In the genomic region with DNA sequence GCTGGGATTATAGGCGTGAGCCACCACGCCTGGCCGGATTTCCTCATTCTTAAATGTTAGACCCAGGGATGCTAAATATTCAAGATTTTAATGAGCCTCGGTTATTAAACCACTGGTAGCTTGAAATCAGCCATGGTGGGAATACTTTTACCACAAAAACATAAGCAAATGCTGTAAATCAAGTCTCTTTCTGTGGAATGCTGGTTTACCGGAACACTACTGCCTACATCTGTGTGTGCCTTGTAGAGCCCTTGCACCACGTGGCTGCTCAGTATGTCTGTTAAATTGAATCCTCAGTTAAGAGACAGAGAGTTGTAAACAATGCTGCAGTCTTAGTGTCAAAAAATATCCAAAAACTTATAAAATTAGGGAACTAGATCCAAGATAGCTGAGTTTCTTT, we compare ENCODE assay signal across 20 cellular contexts. TPM values are rescaled to one million over a fixed set of nuclear protein-coding genes. Genes with fewer than 3 reads are reported as not detected.
A peak's percentile ranks its signal among the peaks of the same experiment; 100 is the strongest.
DNase-seq lines count a peak whose midpoint lies in the region; ATAC-seq and TF ChIP-seq lines count a peak whose summit lies in the region.
"Had no signal": no experiment of that assay in that cellular context is flagged by ENCODE, and none has a peak within 500 bp of the region (broad histone marks: within the 10 kb centered on the region; RNA-seq: fewer than 3 reads in every experiment).

No MANE protein-coding gene starts in this region.

- H3K4me1 ChIP-seq in IMR-90 (ENCODE audit: control insufficient read depth, insufficient read depth, low read length): peaks cover 14% of the 10 kb centered on the region
- peaks cover 10 to 15% of the 10 kb centered on the region in 2 donors for H3K4me1 ChIP-seq in neuronal stem cell (ENCODE audit: control insufficient read depth in 2 of 2, insufficient read depth in 1 of 2, low read depth in 1 of 2, low read length in 2 of 2)
- no peaks in the 10 kb centered on the region for H3K4me1 ChIP-seq in uterus
- H3K4me1 ChIP-seq: SJCRH30 had no signal

- H3K4me3 Mint-ChIP-seq in activated naive CD4-positive, alpha-beta T cell treated with anti-CD3 and anti-CD28 coated beads for 36 hours: no peak overlapping the region
- H3K4me3 Mint-ChIP-seq: HFFc6 had no signal

- no peaks in the 10 kb centered on the region for H3K36me3 Mint-ChIP-seq in activated naive CD4-positive, alpha-beta T cell treated with anti-CD3 and anti-CD28 coated beads for 36 hours (ENCODE audit: low read depth)

- H3K23ac ChIP-seq in IMR-90 (ENCODE audit: low read depth, low read length) (no peak overlapping the region), neuronal stem cell (ENCODE audit: low read depth, low read length, poor library complexity) (no peak overlapping the region)

- no TSS peak for BruUV-seq in IMR-90 (replicated peaks; lab: Mats Ljungman, UMichigan)

- no peak overlapping the region for H2BK15ac ChIP-seq in IMR-90 (ENCODE audit: low read depth, low read length)
- no peak overlapping the region for H2BK15ac ChIP-seq in neuronal stem cell (ENCODE audit: low read length)

- H4K8ac ChIP-seq in IMR-90 (ENCODE audit: low read depth in 2 of 2, low read length in 2 of 2) (no peak overlapping the region), neuronal stem cell (ENCODE audit: low read depth, low read length) (no peak overlapping the region)

- H4K91ac ChIP-seq in IMR-90 (ENCODE audit: insufficient read depth, low read depth, low read length) (no peak overlapping the region), neuronal stem cell (ENCODE audit: low read depth, low read length, poor library complexity) (no peak overlapping the region)

- H3K18ac ChIP-seq in IMR-90 (ENCODE audit: low read depth, low read length) (no peak overlapping the region), neuronal stem cell (ENCODE audit: low read length) (no peak overlapping the region)

- CTCF ChIA-PET in IMR-90 (lab: Yijun Ruan, JAX): interaction anchor here (0.6 to 1.1 kb wide), 2 partner anchors 88 to 102 kb away, joined by 4 to 7 read pairs; no protein-coding TSS in a partner anchor
- CTCF ChIA-PET in activated naive CD4-positive, alpha-beta T cell treated with anti-CD3 and anti-CD28 coated beads for 36 hours (lab: Charles Lee): no interaction called here

- H2BK120ac ChIP-seq in IMR-90 (ENCODE audit: low read depth, low read length): no peak overlapping the region
- H2BK120ac ChIP-seq in neuronal stem cell (ENCODE audit: low read depth, low read length): no peak overlapping the region

- intact Hi-C loops in IMR-90 (cut with micrococcal nuclease): no loop called here
- intact Hi-C loops in uterus (cut with DNase I; ENCODE audit: low total_unique reads): no loop called here
- intact Hi-C loops in activated naive CD4-positive, alpha-beta T cell treated with anti-CD3 and anti-CD28 coated beads for 36 hours (cut with micrococcal nuclease): no loop called here

- H3K4me3 ChIP-seq in IMR-90 (ENCODE audit: insufficient read depth, low read depth, low read length) (no peak overlapping the region), fibroblast of villous mesenchyme (ENCODE audit: low read depth, low read length) (no peak overlapping the region), neuronal stem cell (ENCODE audit: low read length in 2 of 2) (no peak overlapping the region), uterus (no peak overlapping the region)
- H3K4me3 ChIP-seq: MG63, PC-9, SJCRH30 had no signal

- ATAC-seq in IMR-90 (ENCODE audit: low read depth): peak; percentile 46

- no peak overlapping the region for H3K9ac ChIP-seq in IMR-90 (ENCODE audit: low read depth, low read length)
- no peak overlapping the region for H3K9ac ChIP-seq in neuronal stem cell (ENCODE audit: low read depth, low read length, poor library complexity)

- H3K14ac ChIP-seq in IMR-90 (replicated peaks; ENCODE audit: low read depth, low read length) (no peak overlapping the region), neuronal stem cell (ENCODE audit: low read length) (no peak overlapping the region)

- H2AFZ ChIP-seq in IMR-90 (replicated peaks; ENCODE audit: low read length, poor library complexity): no peak overlapping the region
- peak overlapping the region; percentile 77 for H2AFZ ChIP-seq in neuronal stem cell (ENCODE audit: low read length)
- H2AFZ ChIP-seq: PC-9 had no signal

- H3K4ac ChIP-seq in IMR-90 (ENCODE audit: low read depth, low read length): no peak overlapping the region
- H3K4ac ChIP-seq in neuronal stem cell (ENCODE audit: low read length): no peak overlapping the region

- TF ChIP-seq CTCF in IMR-90 (conservative IDR thresholded peaks at IDR 0.05; ENCODE audit: low read depth, low read length) (no peak), fibroblast of villous mesenchyme (IDR thresholded peaks at IDR 0.05; ENCODE audit: insufficient read depth, low read depth, low read length) (no peak), uterus (IDR thresholded peaks at IDR 0.05) (no peak)

- H3K27ac ChIP-seq in IMR-90 (ENCODE audit: insufficient read depth, low read length) (no peak overlapping the region), neuronal stem cell (replicated peaks; ENCODE audit: low read length) (no peak overlapping the region), uterus (peak overlapping the region; percentile 53 to 59)
- H3K27ac ChIP-seq: C4-2B, PC-9, SJCRH30 had no signal

- no peak overlapping the region for H2BK12ac ChIP-seq in neuronal stem cell (ENCODE audit: low read length)

- TF ChIP-seq POLR2A in IMR-90 (IDR thresholded peaks at IDR 0.05; ENCODE audit: low read depth, low read length) (no peak), uterus (IDR thresholded peaks at IDR 0.05) (no peak)

- no peaks in the 10 kb centered on the region for H3K4me1 Mint-ChIP-seq in activated naive CD4-positive, alpha-beta T cell treated with anti-CD3 and anti-CD28 coated beads for 36 hours (ENCODE audit: low read depth)

- H2AK5ac ChIP-seq in IMR-90 (ENCODE audit: low read depth, low read length): no peak overlapping the region
- no peak overlapping the region for H2AK5ac ChIP-seq in neuronal stem cell (ENCODE audit: low read depth, low read length)

- dilution Hi-C loops in IMR-90 (cut with HindIII; ENCODE audit: low sequenced_read_pairs, unreplicated experiment): no loop called here

- H2BK5ac ChIP-seq in IMR-90 (ENCODE audit: low read depth, low read length, poor library complexity, severe bottlenecking) (no peak overlapping the region), neuronal stem cell (ENCODE audit: low read length) (no peak overlapping the region)

- H3K79me1 ChIP-seq in IMR-90 (ENCODE audit: low read depth in 1 of 2, low read length in 2 of 2) (no peaks in the 10 kb centered on the region), neuronal stem cell (ENCODE audit: low read depth, low read length) (no peaks in the 10 kb centered on the region)

- H4K5ac ChIP-seq in IMR-90 (ENCODE audit: low read depth, low read length): no peak overlapping the region

- 100% methylated on average over 1 of the region's 6 CpGs; no CpG with 5 or more reads in 1 of the 2 experiments for WGBS in IMR-90 (ENCODE audit: extremely low coverage in 2 of 2, insufficient read length in 1 of 2), 2 experiments
- WGBS in neuronal stem cell (ENCODE audit: extremely low coverage in 2 of 2, insufficient read length in 2 of 2, insufficient replicate concordance in 1 of 2), 2 donors: no CpG with 5 or more reads among the region's 6 CpGs

- no peak overlapping the region for H3K56ac ChIP-seq in IMR-90 (ENCODE audit: extremely low read depth, insufficient read depth, low read length)

- no peak overlapping the region for H2AK9ac ChIP-seq in IMR-90 (replicated peaks; ENCODE audit: low read depth, low read length, poor library complexity)

- in situ Hi-C loops in IMR-90 (cut with MboI; ENCODE audit: low sequenced_read_pairs): no loop called here

- H3K36me3 ChIP-seq in IMR-90 (ENCODE audit: control insufficient read depth, insufficient read depth, low read length): no peaks in the 10 kb centered on the region
- H3K36me3 ChIP-seq in neuronal stem cell (replicated peaks in 1 of 2; ENCODE audit: control insufficient read depth in 2 of 2, insufficient read depth in 2 of 2, low read length in 2 of 2): no peaks in the 10 kb centered on the region
- no peaks in the 10 kb centered on the region for H3K36me3 ChIP-seq in uterus
- H3K36me3 ChIP-seq: MG63, SJCRH30 had no signal

- no peaks in the 10 kb centered on the region for H3K9me3 Mint-ChIP-seq in activated naive CD4-positive, alpha-beta T cell treated with anti-CD3 and anti-CD28 coated beads for 36 hours

- H3K4me2 ChIP-seq in IMR-90 (ENCODE audit: low read depth, low read length) (no peak overlapping the region), neuronal stem cell (ENCODE audit: insufficient read depth, low read length, poor library complexity, severe bottlenecking) (no peak overlapping the region)
- H3K4me2 ChIP-seq: PC-9 had no signal

- H3K27me3 ChIP-seq in IMR-90 (ENCODE audit: control insufficient read depth, insufficient read depth, low read length) (no peaks in the 10 kb centered on the region), neuronal stem cell (ENCODE audit: control insufficient read depth in 3 of 3, insufficient read depth in 3 of 3, low read depth in 1 of 3, low read length in 3 of 3) (no peaks in the 10 kb centered on the region), uterus (no peaks in the 10 kb centered on the region)
- H3K27me3 ChIP-seq: MG63, SJCRH30 had no signal

- H3K9me1 ChIP-seq in IMR-90 (ENCODE audit: insufficient read depth, low read length): no peaks in the 10 kb centered on the region

- no peak for TF ChIP-seq RAD21 in IMR-90 (IDR thresholded peaks at IDR 0.05; ENCODE audit: low read length)

- no peaks in the 10 kb centered on the region for H4K20me1 ChIP-seq in IMR-90 (ENCODE audit: insufficient read depth, low read length)

- H3K9me3 ChIP-seq in IMR-90 (ENCODE audit: control insufficient read depth, insufficient read depth, low read length) (no peaks in the 10 kb centered on the region), neuronal stem cell (replicated peaks in 1 of 2; ENCODE audit: control insufficient read depth in 2 of 2, insufficient read depth in 1 of 2, low read depth in 1 of 2, low read length in 2 of 2) (no peaks in the 10 kb centered on the region), uterus (no peaks in the 10 kb centered on the region)

- peak; percentile 17 for DNase-seq in IMR-90
- peak; percentile 98 for DNase-seq in fibroblast of villous mesenchyme (ENCODE audit: low read depth)
- no peak for DNase-seq in neuronal stem cell (ENCODE audit: low spot score)
- no peak for DNase-seq in uterus
- no peak for DNase-seq in SHP77 (lab: John Stamatoyannopoulos, UW)
- no peak for DNase-seq in activated naive CD4-positive, alpha-beta T cell treated with anti-CD3 and anti-CD28 coated beads for 36 hours
- DNase-seq in GM19240 (ENCODE audit: insufficient read length, low spot score): no peak
- DNase-seq: AML-193, DMS79, HFFc6, Kasumi-1, MG63, NCI-H1048, NCI-H1436, NCI-H1930, NCI-H345, NCI-H524 treated with DMSO at 0.1 percent for 48 hours, PC-9 had no signal

- no peak overlapping the region for H3K27ac Mint-ChIP-seq in activated naive CD4-positive, alpha-beta T cell treated with anti-CD3 and anti-CD28 coated beads for 36 hours
- H3K27ac Mint-ChIP-seq: HFFc6 had no signal

- H3K27me3 Mint-ChIP-seq in activated naive CD4-positive, alpha-beta T cell treated with anti-CD3 and anti-CD28 coated beads for 36 hours (ENCODE audit: low read depth): no peaks in the 10 kb centered on the region

- H2BK20ac ChIP-seq in IMR-90 (ENCODE audit: low read depth, low read length): no peak overlapping the region

- POLR2A ChIA-PET in IMR-90 (lab: Charles Lee; ENCODE audit: unreplicated experiment): interaction anchor here (0.6 kb wide), 1 partner anchor 94 kb away, joined by 4 read pairs; no protein-coding TSS in a partner anchor

RNA-seq across cellular contexts. Expression of a gene that starts 26.8 kb away (rescaled TPM):
- total RNA-seq in IMR-90 (2012; rRNA removed) (552 and 592 TPM in 2 replicates), fibroblast of villous mesenchyme (354 and 485 TPM in 2 replicates), uterus (100 to 1,000 TPM; 334 to 604 (median 452) TPM)
- 214 and 249 TPM in 2 replicates for polyA plus RNA-seq in IMR-90 (2012; rRNA removed)
- 118 and 124 TPM in 2 replicates for polyA plus RNA-seq in IMR-90 (2012; cell fraction: cytosol; rRNA removed)
- polyA plus RNA-seq in IMR-90 (2012; cell fraction: nucleus; rRNA removed; ENCODE audit: low replicate concordance): 47.8 and 219 TPM in 2 replicates
- 462 TPM for polyA plus RNA-seq in neuronal stem cell (2013, experiment 1 of 2)
- polyA plus RNA-seq in neuronal stem cell (2013, experiment 2 of 2): 462 TPM
- total RNA-seq in activated naive CD4-positive, alpha-beta T cell treated with anti-CD3 and anti-CD28 coated beads for 36 hours: 10 to 100 TPM; 10.0 to 10.6 TPM

Comparison
In these comparisons a context has a peak if more than half of its experiments do, and no peak if none do; other contexts are left out.
1. DNase-seq: peak in IMR-90 (single experiment) and fibroblast of villous mesenchyme (single experiment); none in neuronal stem cell (single experiment), uterus (0 of 2), SHP77 (0 of 2), activated naive CD4-positive, alpha-beta T cell treated with anti-CD3 and anti-CD28 coated beads for 36 hours (single experiment) and GM19240 (single experiment).
2. H3K27ac ChIP-seq: peak in uterus (2 of 2); none in IMR-90 (single experiment) and neuronal stem cell (single experiment).
3. RNA of a gene that starts 26.8 kb away (total RNA-seq): 552 to 592 TPM in IMR-90, 334 to 604 TPM in uterus and 354 to 485 TPM in fibroblast of villous mesenchyme; 10.0 to 10.6 TPM in activated naive CD4-positive, alpha-beta T cell treated with anti-CD3 and anti-CD28 coated beads for 36 hours; every median in the first group is over 10 times any median in the second.